Comparison of ENCODE assay signal across 8 cellular contexts in the genomic region with DNA sequence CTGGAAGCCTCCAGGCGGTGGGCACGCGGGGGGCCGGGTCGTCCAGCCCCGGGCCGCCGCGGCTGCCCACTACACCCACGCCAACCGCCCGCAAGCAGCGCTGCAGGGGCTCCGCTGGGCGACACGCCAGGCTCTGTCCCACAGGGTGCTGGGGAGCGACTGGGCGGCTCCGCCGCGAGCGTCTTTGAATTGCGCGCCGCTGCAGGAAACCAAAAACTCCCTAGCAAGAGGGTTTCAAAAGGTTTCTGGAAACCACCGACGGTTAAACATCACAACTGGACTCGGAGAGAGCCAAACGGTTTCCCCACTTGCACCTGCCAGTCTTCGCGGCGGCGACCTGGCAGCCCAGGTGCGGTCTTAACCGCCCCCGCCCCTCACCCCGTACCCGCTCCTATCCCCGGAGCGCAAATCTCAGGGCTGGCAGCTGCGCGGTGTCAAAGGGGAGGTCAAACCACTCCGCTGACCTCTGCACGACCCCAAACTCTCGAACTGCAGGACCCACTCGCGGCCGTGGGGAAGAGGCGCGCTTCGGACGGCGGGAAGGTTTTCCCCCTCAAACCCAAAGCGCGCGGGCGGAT. TPM values are rescaled to one million over a fixed set of nuclear protein-coding genes. Genes with fewer than 3 reads are reported as not detected.
DNase-seq lines count a peak whose midpoint lies in the region; ATAC-seq, FAIRE-seq and TF ChIP-seq lines count a peak whose summit lies in the region.

No MANE protein-coding gene starts in this region.

- H3K27me3 ChIP-seq in adipocyte (replicated peaks; ENCODE audit: control insufficient read depth, insufficient read depth, low read length): peaks cover 71% of the 10 kb centered on the region

- TF ChIP-seq CTCF in kidney (IDR thresholded peaks at IDR 0.05; ENCODE audit: borderline replicate concordance, extremely low read depth, insufficient read depth): no peak

- TF ChIP-seq POLR2A in Raji (IDR thresholded peaks at IDR 0.05; ENCODE audit: insufficient read depth, low read depth, low read length): peak; percentile 53

- no peaks in the 10 kb centered on the region for H3K36me3 ChIP-seq in adipocyte (ENCODE audit: control insufficient read depth, insufficient read depth, low read length, severe bottlenecking)
- peaks cover 0 to 4% of the 10 kb centered on the region in 2 donors for H3K36me3 ChIP-seq in kidney (ENCODE audit: control insufficient read depth in 1 of 2, insufficient read depth in 2 of 2, low read length in 2 of 2)

- H3K27ac ChIP-seq in kidney (ENCODE audit: low read depth in 2 of 2, low read length in 2 of 2): peak overlapping the region in 1 of 2 donors; percentile 81

- peaks cover 18% of the 10 kb centered on the region for H3K4me1 ChIP-seq in adipocyte (ENCODE audit: control insufficient read depth, insufficient read depth, low read length)
- H3K4me1 ChIP-seq in kidney (ENCODE audit: control insufficient read depth in 1 of 2, insufficient read depth in 1 of 2, low read depth in 1 of 2, low read length in 2 of 2): peaks cover 6 to 11% of the 10 kb centered on the region in 2 donors

- peak overlapping the region; percentile 67 for H3K4me3 ChIP-seq in adipocyte (ENCODE audit: low read length)
- H3K4me3 ChIP-seq in kidney (ENCODE audit: low read length in 2 of 2): peak overlapping the region; percentile 41 to 69

- intact Hi-C loops in kidney (cut with DNase I): no loop called here

- FAIRE-seq in kidney (lab: Jason Lieb, UNC): no peak

- no peak overlapping the region for H3K9ac ChIP-seq in adipocyte (ENCODE audit: low read length)
- no peak overlapping the region for H3K9ac ChIP-seq in kidney (ENCODE audit: low read length in 2 of 2)

- peaks cover 7% of the 10 kb centered on the region for H3K9me3 ChIP-seq in adipocyte (ENCODE audit: control insufficient read depth, low read length)
- no peaks in the 10 kb centered on the region for H3K9me3 ChIP-seq in kidney (ENCODE audit: control insufficient read depth in 1 of 2, low read length in 2 of 2)

- DNase-seq in NCI-H1417 (lab: John Stamatoyannopoulos, UW): peak; percentile 28 to 78 (median 75)
- DNase-seq in NCI-H1417 treated with DMSO at 0.1 percent for 48 hours (lab: John Stamatoyannopoulos, UW): no peak
- DNase-seq in adipocyte (ENCODE audit: low read depth): no peak
- DNase-seq in kidney: peak; percentile 80
- DNase-seq in stimulated activated CD4-positive, alpha-beta T cell treated with anti-CD3 and anti-CD28 coated beads, Interleukin-4, amount 100 ng/mL, for 48 hours (ENCODE audit: low read depth in 2 of 2): peak; percentile 37 to 57
- DNase-seq in cerebellar cortex (ENCODE audit: low spot score): no peak

- peak; percentile 41 for ATAC-seq in HG02938 (IDR thresholded peaks at IDR 0.05; ENCODE audit: unreplicated experiment)

RNA-seq across cellular contexts. Expression of gene CXCR4, which starts 1.0 kb away (rescaled TPM):
- 51.9 TPM for total RNA-seq in kidney
- 9.5 TPM for polyA plus RNA-seq in kidney (ENCODE audit: insufficient read depth, low read depth, low replicate concordance)

Comparison
In these comparisons a context has a peak if more than half of its experiments do, and no peak if none do; other contexts are left out.
1. DNase-seq: peak in NCI-H1417 (3 of 3), kidney (single experiment) and stimulated activated CD4-positive, alpha-beta T cell treated with anti-CD3 and anti-CD28 coated beads, Interleukin-4, amount 100 ng/mL, for 48 hours (2 of 2); none in NCI-H1417 treated with DMSO at 0.1 percent for 48 hours (single experiment), adipocyte (single experiment) and cerebellar cortex (single experiment).